In genomic region chr14:106790189-106791036, GRCh38 we compare ENCODE assay signal across 8 cellular contexts.
DNase-seq lines count a peak whose midpoint lies in the region; TF ChIP-seq lines count a peak whose summit lies in the region.

No MANE protein-coding gene starts in this region.

- H3K4me1 Mint-ChIP-seq in H9: no peaks in the 10 kb centered on the region

- peaks cover 7 to 18% (median 12%) of the 10 kb centered on the region in 3 experiments; a peak in 6 of 7 replicates for H3K36me3 Mint-ChIP-seq in H9 (ENCODE audit: insufficient read depth in 1 of 3, low read depth in 3 of 3)

- no peak overlapping the region for H3K27ac Mint-ChIP-seq in H9

- H3T11ph ChIP-seq in H9 (ENCODE audit: low read length): no peak overlapping the region

- H3K27me3 Mint-ChIP-seq in H9 (ENCODE audit: low read depth): no peaks in the 10 kb centered on the region

- H4K20me1 ChIP-seq in BLaER1: no peaks in the 10 kb centered on the region
- no peaks in the 10 kb centered on the region for H4K20me1 ChIP-seq in H9 (ENCODE audit: control insufficient read depth, insufficient read depth, insufficient read length)

- peaks cover 86 to 94% of the 10 kb centered on the region in 2 experiments for H3K9me3 Mint-ChIP-seq in H9

- H2BK20ac ChIP-seq in H9 (ENCODE audit: low read depth, low read length, poor library complexity, severe bottlenecking): no peak overlapping the region

- H3K18ac ChIP-seq in H9 (ENCODE audit: insufficient read length, low read depth, low read length): no peak overlapping the region

- DNase-seq in H9 (no peak), NCI-H69 (lab: John Stamatoyannopoulos, UW) (peak; percentile 63), fibroblast of villous mesenchyme (ENCODE audit: low read depth) (no peak), DMS79 treated with DMSO at 0.1 percent for 48 hours (lab: John Stamatoyannopoulos, UW) (no peak), amniotic stem cell (lab: John Stamatoyannopoulos, UW) (no peak)
- DNase-seq in activated CD8-positive, alpha-beta memory T cell treated with anti-CD3 and anti-CD28 coated beads for 4 hours (ENCODE audit: low read depth in 2 of 2): peak; percentile 44 to 51
- DNase-seq in stimulated activated CD4-positive, alpha-beta T cell treated with anti-CD3 and anti-CD28 coated beads, Interleukin-12 subunit alpha, Interleukin-12 subunit beta, amount 100 ng/mL, for 4 hours: peak; percentile 71

- no peak overlapping the region for H2BK120ac ChIP-seq in H9 (ENCODE audit: low read depth, low read length, poor library complexity, severe bottlenecking)

- peak overlapping the region; percentile 52 for H3K9ac ChIP-seq in BLaER1
- H3K9ac ChIP-seq in H9 (ENCODE audit: extremely low read depth, insufficient read length, low read length): no peak overlapping the region

- no peak overlapping the region for H3K14ac ChIP-seq in H9 (ENCODE audit: insufficient read depth, low read length)

- H3K9me3 ChIP-seq in BLaER1: no peaks in the 10 kb centered on the region
- H3K9me3 ChIP-seq in H9 (ENCODE audit: control insufficient read depth, low read depth, low read length): peaks cover 72% of the 10 kb centered on the region

- no peak overlapping the region for H3K4me3 ChIP-seq in BLaER1
- no peak overlapping the region for H3K4me3 ChIP-seq in fibroblast of villous mesenchyme (ENCODE audit: low read depth, low read length)

- no peaks in the 10 kb centered on the region for H3K79me1 ChIP-seq in H9 (ENCODE audit: insufficient read depth, low read depth, low read length, poor library complexity, severe bottlenecking)

- H3K27ac ChIP-seq in BLaER1 (peak overlapping the region; percentile 67; the same call in 1 of the 2 replicates), H9 (ENCODE audit: insufficient read length, low read depth, low read length) (no peak overlapping the region)

- no peak overlapping the region for H3K56ac ChIP-seq in H9 (ENCODE audit: insufficient read length, low read depth, low read length)

- no peak overlapping the region for H2AFZ ChIP-seq in H9 (ENCODE audit: low read length)

- H3K4me3 Mint-ChIP-seq in H9: no peak overlapping the region

- H3K4me2 ChIP-seq in BLaER1 (peak overlapping the region; percentile 73), H9 (ENCODE audit: insufficient read depth, insufficient read length, low read length) (no peak overlapping the region)

- no peak overlapping the region for H2AK5ac ChIP-seq in H9 (ENCODE audit: insufficient read length, low read length)

- H4K91ac ChIP-seq in H9 (ENCODE audit: insufficient read length, low read depth, low read length): no peak overlapping the region

- no peak overlapping the region for H4K5ac ChIP-seq in H9 (ENCODE audit: insufficient read length, low read depth, low read length)

- no peaks in the 10 kb centered on the region for H3K23me2 ChIP-seq in H9 (ENCODE audit: insufficient read length, low read depth, low read length, poor library complexity, severe bottlenecking)

- no peak overlapping the region for H4K8ac ChIP-seq in H9 (replicated peaks; ENCODE audit: insufficient read length, low read depth, low read length)

- H3K79me2 ChIP-seq in H9 (ENCODE audit: insufficient read depth, low read length): no peaks in the 10 kb centered on the region

- H3K27me3 ChIP-seq in BLaER1: no peaks in the 10 kb centered on the region
- H3K27me3 ChIP-seq in H9 (ENCODE audit: insufficient read depth, low read length): no peaks in the 10 kb centered on the region

- H2BK15ac ChIP-seq in H9 (ENCODE audit: low read depth, low read length): no peak overlapping the region

- TF ChIP-seq CTCF in H9 (conservative IDR thresholded peaks at IDR 0.05) (peak; percentile 45), fibroblast of villous mesenchyme (IDR thresholded peaks at IDR 0.05; ENCODE audit: insufficient read depth, low read depth, low read length) (peak; percentile 44)

- H3K4me1 ChIP-seq in BLaER1 (peaks cover 48% of the 10 kb centered on the region), H9 (ENCODE audit: insufficient read depth, low read length) (no peaks in the 10 kb centered on the region)

- H2BK5ac ChIP-seq in H9 (ENCODE audit: insufficient read length, low read length): no peak overlapping the region

- H2BK12ac ChIP-seq in H9 (ENCODE audit: insufficient read length, low read depth, low read length): no peak overlapping the region

- no peak overlapping the region for H3K23ac ChIP-seq in H9 (ENCODE audit: insufficient read length, low read depth, low read length)

- no peaks in the 10 kb centered on the region for H3K36me3 ChIP-seq in BLaER1

- no peak overlapping the region for H3K4ac ChIP-seq in H9 (ENCODE audit: low read depth, low read length)

- no CpG with 5 or more reads among the region's 17 CpGs for WGBS in H9 (ENCODE audit: extremely low coverage, insufficient read length, low lambda C conversion rate)

Comparison
In these comparisons a context has a peak if more than half of its experiments do, and no peak if none do; other contexts are left out.
1. DNase-seq: peak in NCI-H69 (single experiment), activated CD8-positive, alpha-beta memory T cell treated with anti-CD3 and anti-CD28 coated beads for 4 hours (2 of 2) and stimulated activated CD4-positive, alpha-beta T cell treated with anti-CD3 and anti-CD28 coated beads, Interleukin-12 subunit alpha, Interleukin-12 subunit beta, amount 100 ng/mL, for 4 hours (single experiment); none in H9 (single experiment), fibroblast of villous mesenchyme (single experiment), DMS79 treated with DMSO at 0.1 percent for 48 hours (single experiment) and amniotic stem cell (single experiment).